ENCODE assay signal across 2 cellular contexts in the genomic region with DNA sequence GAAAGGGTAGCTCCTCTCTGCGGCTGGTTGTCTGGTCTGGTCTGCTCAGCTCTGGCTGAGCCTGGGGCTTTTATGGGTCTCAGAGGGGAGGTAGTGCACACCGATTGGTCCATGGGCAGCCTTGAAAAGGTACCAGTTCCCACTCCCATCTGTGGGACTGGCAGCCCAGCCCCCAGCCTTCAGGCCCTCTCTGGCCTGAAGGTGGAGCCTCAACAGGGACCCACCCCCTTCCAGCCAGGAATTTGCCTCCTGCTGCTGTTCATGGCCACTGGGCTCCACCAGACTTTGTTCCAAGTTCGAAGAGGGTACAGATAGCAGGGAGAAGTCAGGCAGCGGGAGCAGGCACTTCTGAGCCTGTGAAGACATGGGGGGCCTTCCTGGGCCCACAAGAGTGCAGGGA.
TF ChIP-seq lines count a peak whose summit lies in the region.

No MANE protein-coding gene starts in this region.

TF ChIP-seq in HCT116, 20 proteins besides CTCF, POLR2A, EP300 and RAD21 (continued from another document):
- TF ChIP-seq, protein P1, sequence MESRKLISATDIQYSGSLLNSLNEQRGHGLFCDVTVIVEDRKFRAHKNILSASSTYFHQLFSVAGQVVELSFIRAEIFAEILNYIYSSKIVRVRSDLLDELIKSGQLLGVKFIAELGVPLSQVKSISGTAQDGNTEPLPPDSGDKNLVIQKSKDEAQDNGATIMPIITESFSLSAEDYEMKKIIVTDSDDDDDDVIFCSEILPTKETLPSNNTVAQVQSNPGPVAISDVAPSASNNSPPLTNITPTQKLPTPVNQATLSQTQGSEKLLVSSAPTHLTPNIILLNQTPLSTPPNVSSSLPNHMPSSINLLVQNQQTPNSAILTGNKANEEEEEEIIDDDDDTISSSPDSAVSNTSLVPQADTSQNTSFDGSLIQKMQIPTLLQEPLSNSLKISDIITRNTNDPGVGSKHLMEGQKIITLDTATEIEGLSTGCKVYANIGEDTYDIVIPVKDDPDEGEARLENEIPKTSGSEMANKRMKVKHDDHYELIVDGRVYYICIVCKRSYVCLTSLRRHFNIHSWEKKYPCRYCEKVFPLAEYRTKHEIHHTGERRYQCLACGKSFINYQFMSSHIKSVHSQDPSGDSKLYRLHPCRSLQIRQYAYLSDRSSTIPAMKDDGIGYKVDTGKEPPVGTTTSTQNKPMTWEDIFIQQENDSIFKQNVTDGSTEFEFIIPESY (IDR thresholded peaks at IDR 0.05; ENCODE audit: extremely low read depth, insufficient replicate concordance, low read length), result no peak
- no peak for TF ChIP-seq SRF (IDR thresholded peaks at IDR 0.05; ENCODE audit: low read depth)
TF ChIP-seq in HCT116: peak in this region for 0.

TF ChIP-seq in WTC11, 78 proteins besides CTCF, POLR2A, EP300 and RAD21 (continued from another document):
- TF ChIP-seq, protein P2, sequence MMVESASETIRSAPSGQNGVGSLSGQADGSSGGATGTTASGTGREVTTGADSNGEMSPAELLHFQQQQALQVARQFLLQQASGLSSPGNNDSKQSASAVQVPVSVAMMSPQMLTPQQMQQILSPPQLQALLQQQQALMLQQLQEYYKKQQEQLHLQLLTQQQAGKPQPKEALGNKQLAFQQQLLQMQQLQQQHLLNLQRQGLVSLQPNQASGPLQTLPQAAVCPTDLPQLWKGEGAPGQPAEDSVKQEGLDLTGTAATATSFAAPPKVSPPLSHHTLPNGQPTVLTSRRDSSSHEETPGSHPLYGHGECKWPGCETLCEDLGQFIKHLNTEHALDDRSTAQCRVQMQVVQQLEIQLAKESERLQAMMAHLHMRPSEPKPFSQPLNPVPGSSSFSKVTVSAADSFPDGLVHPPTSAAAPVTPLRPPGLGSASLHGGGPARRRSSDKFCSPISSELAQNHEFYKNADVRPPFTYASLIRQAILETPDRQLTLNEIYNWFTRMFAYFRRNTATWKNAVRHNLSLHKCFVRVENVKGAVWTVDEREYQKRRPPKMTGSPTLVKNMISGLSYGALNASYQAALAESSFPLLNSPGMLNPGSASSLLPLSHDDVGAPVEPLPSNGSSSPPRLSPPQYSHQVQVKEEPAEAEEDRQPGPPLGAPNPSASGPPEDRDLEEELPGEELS (CRISPR knock-in tag; IDR thresholded peaks at IDR 0.05), result no peak
- TF ChIP-seq, protein P3, sequence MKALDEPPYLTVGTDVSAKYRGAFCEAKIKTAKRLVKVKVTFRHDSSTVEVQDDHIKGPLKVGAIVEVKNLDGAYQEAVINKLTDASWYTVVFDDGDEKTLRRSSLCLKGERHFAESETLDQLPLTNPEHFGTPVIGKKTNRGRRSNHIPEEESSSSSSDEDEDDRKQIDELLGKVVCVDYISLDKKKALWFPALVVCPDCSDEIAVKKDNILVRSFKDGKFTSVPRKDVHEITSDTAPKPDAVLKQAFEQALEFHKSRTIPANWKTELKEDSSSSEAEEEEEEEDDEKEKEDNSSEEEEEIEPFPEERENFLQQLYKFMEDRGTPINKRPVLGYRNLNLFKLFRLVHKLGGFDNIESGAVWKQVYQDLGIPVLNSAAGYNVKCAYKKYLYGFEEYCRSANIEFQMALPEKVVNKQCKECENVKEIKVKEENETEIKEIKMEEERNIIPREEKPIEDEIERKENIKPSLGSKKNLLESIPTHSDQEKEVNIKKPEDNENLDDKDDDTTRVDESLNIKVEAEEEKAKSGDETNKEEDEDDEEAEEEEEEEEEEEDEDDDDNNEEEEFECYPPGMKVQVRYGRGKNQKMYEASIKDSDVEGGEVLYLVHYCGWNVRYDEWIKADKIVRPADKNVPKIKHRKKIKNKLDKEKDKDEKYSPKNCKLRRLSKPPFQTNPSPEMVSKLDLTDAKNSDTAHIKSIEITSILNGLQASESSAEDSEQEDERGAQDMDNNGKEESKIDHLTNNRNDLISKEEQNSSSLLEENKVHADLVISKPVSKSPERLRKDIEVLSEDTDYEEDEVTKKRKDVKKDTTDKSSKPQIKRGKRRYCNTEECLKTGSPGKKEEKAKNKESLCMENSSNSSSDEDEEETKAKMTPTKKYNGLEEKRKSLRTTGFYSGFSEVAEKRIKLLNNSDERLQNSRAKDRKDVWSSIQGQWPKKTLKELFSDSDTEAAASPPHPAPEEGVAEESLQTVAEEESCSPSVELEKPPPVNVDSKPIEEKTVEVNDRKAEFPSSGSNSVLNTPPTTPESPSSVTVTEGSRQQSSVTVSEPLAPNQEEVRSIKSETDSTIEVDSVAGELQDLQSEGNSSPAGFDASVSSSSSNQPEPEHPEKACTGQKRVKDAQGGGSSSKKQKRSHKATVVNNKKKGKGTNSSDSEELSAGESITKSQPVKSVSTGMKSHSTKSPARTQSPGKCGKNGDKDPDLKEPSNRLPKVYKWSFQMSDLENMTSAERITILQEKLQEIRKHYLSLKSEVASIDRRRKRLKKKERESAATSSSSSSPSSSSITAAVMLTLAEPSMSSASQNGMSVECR (CRISPR knock-in tag; IDR thresholded peaks at IDR 0.05; ENCODE audit: borderline replicate concordance), result no peak
- TF ChIP-seq, protein P4, sequence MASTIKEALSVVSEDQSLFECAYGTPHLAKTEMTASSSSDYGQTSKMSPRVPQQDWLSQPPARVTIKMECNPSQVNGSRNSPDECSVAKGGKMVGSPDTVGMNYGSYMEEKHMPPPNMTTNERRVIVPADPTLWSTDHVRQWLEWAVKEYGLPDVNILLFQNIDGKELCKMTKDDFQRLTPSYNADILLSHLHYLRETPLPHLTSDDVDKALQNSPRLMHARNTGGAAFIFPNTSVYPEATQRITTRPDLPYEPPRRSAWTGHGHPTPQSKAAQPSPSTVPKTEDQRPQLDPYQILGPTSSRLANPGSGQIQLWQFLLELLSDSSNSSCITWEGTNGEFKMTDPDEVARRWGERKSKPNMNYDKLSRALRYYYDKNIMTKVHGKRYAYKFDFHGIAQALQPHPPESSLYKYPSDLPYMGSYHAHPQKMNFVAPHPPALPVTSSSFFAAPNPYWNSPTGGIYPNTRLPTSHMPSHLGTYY (CRISPR knock-in tag; IDR thresholded peaks at IDR 0.05), result no peak
- no peak for TF ChIP-seq KAT7 (CRISPR knock-in tag; IDR thresholded peaks at IDR 0.05; ENCODE audit: borderline replicate concordance)
- TF ChIP-seq GRHL2 (CRISPR knock-in tag; IDR thresholded peaks at IDR 0.05; ENCODE audit: insufficient replicate concordance, severe bottlenecking), result no peak
